9 cellular contexts compared by ENCODE assay signal in genomic region chr3:128794788-128795649, GRCh38.
A peak's percentile ranks its signal among the peaks of the same experiment; 100 is the strongest.
DNase-seq lines count a peak whose midpoint lies in the region; ATAC-seq and TF ChIP-seq lines count a peak whose summit lies in the region.
"Had no signal": no experiment of that assay in that cellular context is flagged by ENCODE, and none has a peak within 500 bp of the region (broad histone marks: within the 10 kb centered on the region; RNA-seq: fewer than 3 reads in every experiment).

No MANE protein-coding gene starts in this region.

- H3K27ac ChIP-seq in osteoblast (ENCODE audit: low read depth, low read length) (peak overlapping the region; percentile 46), aorta (ENCODE audit: low read depth in 1 of 2, low read length in 2 of 2) (no peak overlapping the region)

- H3K4me2 ChIP-seq in osteoblast (ENCODE audit: insufficient read depth, low read length): peak overlapping the region; percentile 65

- peaks cover 41% of the 10 kb centered on the region for H3K36me3 ChIP-seq in osteoblast (ENCODE audit: insufficient read depth, low read length)
- H3K36me3 ChIP-seq in aorta (ENCODE audit: control insufficient read depth in 1 of 2, insufficient read depth in 2 of 2, low read length in 1 of 2): peaks cover 0 to 5% of the 10 kb centered on the region in 2 donors

- H3K27ac Mint-ChIP-seq in activated T-helper 2 cell treated with anti-CD3 and anti-CD28 coated beads, Interferon-gamma antibody, Interleukin-2, Interleukin-4, amounts not matched to agents 10 μg/mL and 5 μg/mL and 100 μg/mL, durations not matched to agents 14 hours and 24 hours and 36 hours: peak overlapping the region; percentile 93

- H3K9me3 Mint-ChIP-seq in activated T-helper 2 cell treated with anti-CD3 and anti-CD28 coated beads, Interferon-gamma antibody, Interleukin-2, Interleukin-4, amounts not matched to agents 10 μg/mL and 5 μg/mL and 100 μg/mL, durations not matched to agents 14 hours and 24 hours and 36 hours: no peaks in the 10 kb centered on the region
- H3K9me3 Mint-ChIP-seq: dendritic cell treated with granulocyte-macrophage colony-stimulating factor and Interleukin-4, amounts not matched to agents 40 ng/mL and 50 ng/mL, for 4 days had no signal

- DNase-seq in DMS153 (lab: John Stamatoyannopoulos, UW) (peak; percentile 31), RKO (ENCODE audit: low spot score) (peak; percentile 47), fibroblast of villous mesenchyme (ENCODE audit: low read depth) (peak; percentile 73), osteoblast (ENCODE audit: insufficient read length, low spot score, missing footprints) (peak; percentile 85), aorta (no peak)
- peak; percentile 57 for DNase-seq in Jurkat, Clone E6-1 (ENCODE audit: low read depth, low spot score)
- DNase-seq in activated T-helper 2 cell treated with anti-CD3 and anti-CD28 coated beads, Interferon-gamma antibody, Interleukin-2, Interleukin-4, amounts not matched to agents 10 μg/mL and 5 μg/mL and 100 μg/mL, durations not matched to agents 14 hours and 24 hours and 36 hours (ENCODE audit: low spot score): peak; percentile 61

- H3K4me1 ChIP-seq in osteoblast (ENCODE audit: insufficient read depth, low read length): peaks cover 23% of the 10 kb centered on the region
- H3K4me1 ChIP-seq in aorta (ENCODE audit: control insufficient read depth in 1 of 2, insufficient read depth in 2 of 2, low read length in 2 of 2): peaks cover 3 to 5% of the 10 kb centered on the region in 2 donors

- no peaks in the 10 kb centered on the region for H3K27me3 ChIP-seq in osteoblast (ENCODE audit: insufficient read depth, low read length)
- H3K27me3 ChIP-seq in aorta (ENCODE audit: control insufficient read depth in 1 of 2, insufficient read depth in 2 of 2, low read length in 1 of 2): no peaks in the 10 kb centered on the region

- 51 to 52% methylated on average over 7 of the region's 7 CpGs for WGBS in aorta, 2 donors

- peaks cover 42% of the 10 kb centered on the region for H4K20me1 ChIP-seq in osteoblast (ENCODE audit: insufficient read depth, low read length)

- H3K36me3 Mint-ChIP-seq in activated T-helper 2 cell treated with anti-CD3 and anti-CD28 coated beads, Interferon-gamma antibody, Interleukin-2, Interleukin-4, amounts not matched to agents 10 μg/mL and 5 μg/mL and 100 μg/mL, durations not matched to agents 14 hours and 24 hours and 36 hours (ENCODE audit: low read depth): peaks cover 55% of the 10 kb centered on the region

- H3K9me3 ChIP-seq in osteoblast (ENCODE audit: low read depth, low read length) (no peaks in the 10 kb centered on the region), aorta (ENCODE audit: control insufficient read depth, low read length) (no peaks in the 10 kb centered on the region)

- H3K27me3 Mint-ChIP-seq in activated T-helper 2 cell treated with anti-CD3 and anti-CD28 coated beads, Interferon-gamma antibody, Interleukin-2, Interleukin-4, amounts not matched to agents 10 μg/mL and 5 μg/mL and 100 μg/mL, durations not matched to agents 14 hours and 24 hours and 36 hours (ENCODE audit: low read depth): no peaks in the 10 kb centered on the region
- H3K27me3 Mint-ChIP-seq: dendritic cell treated with granulocyte-macrophage colony-stimulating factor and Interleukin-4, amounts not matched to agents 40 ng/mL and 50 ng/mL, for 4 days had no signal

- H3K4me3 Mint-ChIP-seq in activated T-helper 2 cell treated with anti-CD3 and anti-CD28 coated beads, Interferon-gamma antibody, Interleukin-2, Interleukin-4, amounts not matched to agents 10 μg/mL and 5 μg/mL and 100 μg/mL, durations not matched to agents 14 hours and 24 hours and 36 hours (ENCODE audit: low read depth): peak overlapping the region; percentile 49
- H3K4me3 Mint-ChIP-seq: dendritic cell treated with granulocyte-macrophage colony-stimulating factor and Interleukin-4, amounts not matched to agents 40 ng/mL and 50 ng/mL, for 4 days had no signal

- H3K4me1 Mint-ChIP-seq in activated T-helper 2 cell treated with anti-CD3 and anti-CD28 coated beads, Interferon-gamma antibody, Interleukin-2, Interleukin-4, amounts not matched to agents 10 μg/mL and 5 μg/mL and 100 μg/mL, durations not matched to agents 14 hours and 24 hours and 36 hours (ENCODE audit: low read depth): peaks cover 63% of the 10 kb centered on the region

- ATAC-seq in GM21447 (IDR thresholded peaks at IDR 0.05; ENCODE audit: unreplicated experiment) (peak; percentile 76), aorta (ENCODE audit: low FRiP score) (peak; percentile 88)

- H3K4me3 ChIP-seq in Jurkat, Clone E6-1 (ENCODE audit: low read length): no peak overlapping the region
- H3K4me3 ChIP-seq in fibroblast of villous mesenchyme (ENCODE audit: low read depth, low read length) (no peak overlapping the region), osteoblast (ENCODE audit: insufficient read depth, low read length) (peak overlapping the region; percentile 4), aorta (ENCODE audit: low read length in 2 of 2) (no peak overlapping the region)

- no peak overlapping the region for H2AFZ ChIP-seq in osteoblast (ENCODE audit: low read length)

- peak; percentile 79 for TF ChIP-seq CTCF in fibroblast of villous mesenchyme (IDR thresholded peaks at IDR 0.05; ENCODE audit: insufficient read depth, low read depth, low read length)
- peak; percentile 87 for TF ChIP-seq CTCF in osteoblast (IDR thresholded peaks at IDR 0.05; ENCODE audit: extremely low read depth, low read depth, low read length)

- peaks cover 84% of the 10 kb centered on the region for H3K79me2 ChIP-seq in osteoblast (ENCODE audit: insufficient read depth, low read length)

- intact Hi-C loops in activated T-helper 2 cell treated with anti-CD3 and anti-CD28 coated beads, Interferon-gamma antibody, Interleukin-2, Interleukin-4, amounts not matched to agents 10 μg/mL and 5 μg/mL and 100 μg/mL, durations not matched to agents 14 hours and 24 hours and 36 hours (cut with micrococcal nuclease): loop anchor here (1.0 to 2.0 kb wide), 4 partner anchors 8 to 176 kb away; no protein-coding TSS in a partner anchor
- intact Hi-C loops in aorta (cut with DNase I): loop anchor here (2.0 kb wide), 1 partner anchor 114 kb away; no protein-coding TSS in a partner anchor

Comparison
In these comparisons a context has a peak if more than half of its experiments do, and no peak if none do; other contexts are left out.
1. DNase-seq: peak in DMS153 (single experiment), Jurkat, Clone E6-1 (single experiment), RKO (single experiment), activated T-helper 2 cell treated with anti-CD3 and anti-CD28 coated beads, Interferon-gamma antibody, Interleukin-2, Interleukin-4, amounts not matched to agents 10 μg/mL and 5 μg/mL and 100 μg/mL, durations not matched to agents 14 hours and 24 hours and 36 hours (single experiment), fibroblast of villous mesenchyme (single experiment) and osteoblast (single experiment); none in aorta (0 of 2).